ENCODE assay signal across 9 cellular contexts in the genomic region with DNA sequence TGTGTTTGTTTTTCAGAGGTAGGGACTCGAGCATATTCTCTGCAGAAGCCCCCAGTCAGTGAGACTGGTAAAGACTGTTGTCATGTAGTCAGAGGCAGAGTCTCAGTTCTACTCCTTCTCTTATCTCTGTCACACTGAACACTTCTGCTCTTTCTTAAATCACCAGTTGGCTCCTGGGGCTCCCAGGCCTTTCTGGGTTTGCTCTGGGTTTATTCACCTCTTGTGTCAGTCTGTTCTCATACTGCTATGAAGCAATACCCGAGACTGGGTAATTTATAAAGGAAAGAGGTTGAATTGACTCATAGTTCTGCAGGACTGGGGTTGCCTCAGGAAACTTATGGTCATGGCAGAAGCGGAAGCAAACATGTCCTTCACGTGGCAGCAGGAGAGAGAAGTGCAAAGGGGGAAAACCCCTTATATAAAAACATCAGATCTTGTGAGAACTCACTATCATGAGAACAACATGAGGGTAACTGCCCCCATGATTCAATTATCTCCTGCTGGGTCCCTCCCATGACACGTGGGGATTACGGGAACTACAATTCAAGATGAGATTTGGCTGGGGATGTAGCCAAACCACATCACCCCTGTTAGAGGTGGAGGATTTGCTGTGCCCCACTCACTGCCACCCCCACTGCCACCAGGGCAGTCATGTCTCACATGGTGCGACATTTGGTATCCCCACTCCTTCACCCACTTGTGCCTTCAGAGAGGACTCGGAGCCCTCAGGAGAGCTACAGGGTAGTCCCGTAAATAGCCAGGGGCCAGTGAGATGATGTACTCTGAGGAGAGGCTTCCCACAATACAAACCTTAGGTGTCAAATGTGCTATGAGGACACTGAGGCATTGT. TPM values are rescaled to one million over a fixed set of nuclear protein-coding genes. Genes with fewer than 3 reads are reported as not detected.
A peak's percentile ranks its signal among the peaks of the same experiment; 100 is the strongest.
DNase-seq lines count a peak whose midpoint lies in the region; ATAC-seq lines count a peak whose summit lies in the region.
"Had no signal": no experiment of that assay in that cellular context is flagged by ENCODE, and none has a peak within 500 bp of the region (broad histone marks: within the 10 kb centered on the region; RNA-seq: fewer than 3 reads in every experiment).

No MANE protein-coding gene starts in this region.

- peaks cover 2% of the 10 kb centered on the region for H3K36me3 Mint-ChIP-seq in activated CD4-positive, alpha-beta T cell treated with anti-CD3 and anti-CD28 coated beads, Interleukin-2, amount 10 ng/mL, durations not matched to agents 24 days and 14 days (ENCODE audit: low read depth)
- H3K36me3 Mint-ChIP-seq: brain had no signal

- ATAC-seq in HG03442 (IDR thresholded peaks at IDR 0.05; ENCODE audit: unreplicated experiment) (peak; percentile 72), esophagus mucosa (peak; percentile 92)

- H3K4me3 Mint-ChIP-seq in activated CD4-positive, alpha-beta T cell treated with anti-CD3 and anti-CD28 coated beads, Interleukin-2, amount 10 ng/mL, durations not matched to agents 24 days and 14 days, result peak overlapping the region; percentile 46
- H3K4me3 Mint-ChIP-seq: brain had no signal

- peaks cover 32% of the 10 kb centered on the region for H3K4me1 Mint-ChIP-seq in activated CD4-positive, alpha-beta T cell treated with anti-CD3 and anti-CD28 coated beads, Interleukin-2, amount 10 ng/mL, durations not matched to agents 24 days and 14 days

- intact Hi-C loops in activated CD4-positive, alpha-beta T cell treated with anti-CD3 and anti-CD28 coated beads, Interleukin-2, amount 10 ng/mL, durations not matched to agents 24 days and 14 days (cut with micrococcal nuclease), result loop anchor here (1.0 to 5.0 kb wide), 7 partner anchors 11 to 258 kb away; no protein-coding TSS in a partner anchor

- no peaks in the 10 kb centered on the region for H3K9me3 Mint-ChIP-seq in activated CD4-positive, alpha-beta T cell treated with anti-CD3 and anti-CD28 coated beads, Interleukin-2, amount 10 ng/mL, durations not matched to agents 24 days and 14 days

- H3K27me3 Mint-ChIP-seq in activated CD4-positive, alpha-beta T cell treated with anti-CD3 and anti-CD28 coated beads, Interleukin-2, amount 10 ng/mL, durations not matched to agents 24 days and 14 days, result peaks cover 13% of the 10 kb centered on the region

- DNase-seq in NCI-H1694 treated with DMSO at 0.1 percent for 48 hours (lab: John Stamatoyannopoulos, UW), result peak; percentile 16
- no peak for DNase-seq in NCI-H1694 (lab: John Stamatoyannopoulos, UW)
- DNase-seq in activated CD4-positive, alpha-beta T cell treated with anti-CD3 and anti-CD28 coated beads, Interleukin-2, amount 10 ng/mL, durations not matched to agents 24 days and 14 days, result peak; percentile 89
- DNase-seq in stimulated activated CD4-positive, alpha-beta T cell treated with anti-CD3 and anti-CD28 coated beads, Interleukin-2, amount 100 ng/mL, for 24 hours, result peak; percentile 64 to 72
- no peak for DNase-seq in kidney glomerular epithelial cell (lab: John Stamatoyannopoulos, UW)
- DNase-seq in NCI-H128 (lab: John Stamatoyannopoulos, UW; ENCODE audit: unreplicated experiment), result no peak

- peak overlapping the region; percentile 83 for H3K27ac Mint-ChIP-seq in activated CD4-positive, alpha-beta T cell treated with anti-CD3 and anti-CD28 coated beads, Interleukin-2, amount 10 ng/mL, durations not matched to agents 24 days and 14 days

RNA-seq across cellular contexts. Expression of a gene that starts 35.9 kb away (rescaled TPM):
- total RNA-seq in activated CD4-positive, alpha-beta T cell treated with anti-CD3 and anti-CD28 coated beads, Interleukin-2, amount 10 ng/mL, durations not matched to agents 24 days and 14 days, result 10.9 and 12.8 TPM in 2 replicates
- total RNA-seq in esophagus mucosa, result 5.9 TPM

Comparison
In these comparisons a context has a peak if more than half of its experiments do, and no peak if none do; other contexts are left out.
1. DNase-seq: peak in NCI-H1694 treated with DMSO at 0.1 percent for 48 hours (single experiment), activated CD4-positive, alpha-beta T cell treated with anti-CD3 and anti-CD28 coated beads, Interleukin-2, amount 10 ng/mL, durations not matched to agents 24 days and 14 days (single experiment) and stimulated activated CD4-positive, alpha-beta T cell treated with anti-CD3 and anti-CD28 coated beads, Interleukin-2, amount 100 ng/mL, for 24 hours (2 of 2); none in NCI-H1694 (single experiment), kidney glomerular epithelial cell (single experiment) and NCI-H128 (single experiment).